ENCODE assay signal across 11 cellular contexts in the genomic region with DNA sequence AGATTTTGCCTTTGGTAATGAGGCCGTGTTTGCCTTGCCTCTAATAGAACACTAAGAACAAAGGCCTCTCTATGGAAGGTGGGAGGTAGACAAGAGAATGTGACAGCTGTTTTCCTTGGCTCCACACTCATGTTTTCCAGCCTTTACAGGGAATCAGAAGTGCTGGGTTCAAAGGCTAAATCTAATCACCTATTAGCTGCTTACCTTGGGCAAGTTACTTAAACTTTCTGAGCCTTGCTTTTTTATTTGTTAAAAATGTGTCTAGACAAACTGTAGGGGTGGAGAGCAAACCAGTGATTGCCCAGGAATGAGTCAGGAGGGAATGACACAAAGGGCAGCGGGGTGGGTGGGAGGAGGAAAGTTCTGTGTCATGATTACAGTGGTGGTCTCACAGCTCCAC.
DNase-seq lines count a peak whose midpoint lies in the region; FAIRE-seq and TF ChIP-seq lines count a peak whose summit lies in the region.
"Had no signal": no experiment of that assay in that cellular context is flagged by ENCODE, and none has a peak within 500 bp of the region (broad histone marks: within the 10 kb centered on the region; RNA-seq: fewer than 3 reads in every experiment).

No MANE protein-coding gene starts in this region.

- H3K4me1 ChIP-seq in H1 (replicated peaks in 1 of 4; ENCODE audit: control insufficient read depth in 3 of 4, insufficient read depth in 4 of 4, low read length in 3 of 4) = no peaks in the 10 kb centered on the region
- H3K4me1 ChIP-seq: parathyroid adenoma had no signal

- no peak overlapping the region for H3K18ac ChIP-seq in H1 (ENCODE audit: extremely low read depth, low read length)

- no peaks in the 10 kb centered on the region; the same call in 1 of the 2 replicates for H3K23me2 ChIP-seq in H1 (ENCODE audit: low read depth, low read length)

- TF ChIP-seq CTCF in H1 (IDR thresholded peaks at IDR 0.05; ENCODE audit: control extremely low read depth in 1 of 3, insufficient read depth in 1 of 3, low read depth in 1 of 3, low read length in 3 of 3) (no peak), nephron (IDR thresholded peaks at IDR 0.05; ENCODE audit: unreplicated experiment in 3 of 3) (no peak)

- no peaks in the 10 kb centered on the region for H4K20me1 ChIP-seq in H1 (replicated peaks in 1 of 2; ENCODE audit: control insufficient read depth in 1 of 2, insufficient read depth in 2 of 2, low read length in 2 of 2)

- H3K36me3 Mint-ChIP-seq in nephron (ENCODE audit: low read depth) = no peaks in the 10 kb centered on the region

- H2BK12ac ChIP-seq in H1 (ENCODE audit: low read depth, low read length) = no peak overlapping the region

- no peak for TF ChIP-seq POLR2A in H1 (IDR thresholded peaks at IDR 0.05; ENCODE audit: control extremely low read depth in 1 of 2, low read depth in 2 of 2, low read length in 2 of 2)

- no peak overlapping the region for H2BK5ac ChIP-seq in H1 (ENCODE audit: low read depth, low read length)

- H2AFZ ChIP-seq in H1 (ENCODE audit: low read length) = 0 out of 2 replicates have a peak overlapping the region, but pooled peaks have one; percentile 59
- H2AFZ ChIP-seq: parathyroid adenoma had no signal

- no peak overlapping the region for H4K91ac ChIP-seq in H1 (replicated peaks; ENCODE audit: insufficient read length, low read length)

- no peaks in the 10 kb centered on the region for H3K79me1 ChIP-seq in H1 (ENCODE audit: low read depth, low read length)

- no peak overlapping the region for H2BK15ac ChIP-seq in H1 (ENCODE audit: low read length)

- POLR2A ChIA-PET in H1 (lab: Charles Lee; ENCODE audit: partially characterized antibody) = no interaction called here

- H3K14ac ChIP-seq in H1 (ENCODE audit: insufficient read length) = no peak overlapping the region

- H3K4me1 Mint-ChIP-seq in nephron = peaks cover 13% of the 10 kb centered on the region

- H3K23ac ChIP-seq in H1 (ENCODE audit: insufficient read length) = no peak overlapping the region

- peaks cover 8% of the 10 kb centered on the region for H3K27me3 Mint-ChIP-seq in nephron (ENCODE audit: low read depth)

- no peak overlapping the region for H3K4me2 ChIP-seq in H1 (ENCODE audit: insufficient read depth in 1 of 2, low read depth in 2 of 2, low read length in 2 of 2)

- no peak for TF ChIP-seq EP300 in H1 (IDR thresholded peaks at IDR 0.05; ENCODE audit: borderline replicate concordance in 1 of 2, low read depth in 2 of 2, low read length in 2 of 2)

- no peak for FAIRE-seq in H1 (lab: Jason Lieb, UNC)

- no peak overlapping the region for H4K5ac ChIP-seq in H1 (ENCODE audit: insufficient read length, low read depth, low read length)

- H2AK5ac ChIP-seq in H1 (ENCODE audit: low read depth, low read length) = no peak overlapping the region

- peak overlapping the region; percentile 42 to 78 (median 70) for H3K27ac Mint-ChIP-seq in nephron

- no peaks in the 10 kb centered on the region for H3K9me3 ChIP-seq in H1 (ENCODE audit: insufficient read depth in 2 of 2, low read depth in 1 of 2, low read length in 1 of 2)

- H3K9me3 Mint-ChIP-seq in nephron = no peaks in the 10 kb centered on the region

- no peak for TF ChIP-seq RAD21 in H1 (IDR thresholded peaks at IDR 0.05 in 1 of 2, conservative IDR thresholded peaks at IDR 0.05 in 1 of 2; ENCODE audit: low read depth in 2 of 2, low read length in 2 of 2)

- no peak overlapping the region for H3K4ac ChIP-seq in H1 (replicated peaks; ENCODE audit: insufficient read length, low read depth, low read length)

- H3K56ac ChIP-seq in H1 (replicated peaks; ENCODE audit: insufficient read length, low read depth, low read length) = no peak overlapping the region

- H3K27me3 ChIP-seq in H1 (replicated peaks in 1 of 4; ENCODE audit: control insufficient read depth in 3 of 4, extremely low read depth in 1 of 4, insufficient read depth in 3 of 4, low read length in 3 of 4) = no peaks in the 10 kb centered on the region

- H3K27ac ChIP-seq in H1 (ENCODE audit: low read depth, low read length) = no peak overlapping the region
- H3K27ac ChIP-seq: parathyroid adenoma had no signal

- DNase-seq in NCI-H1436 treated with DMSO at 0.1 percent for 48 hours (lab: John Stamatoyannopoulos, UW) = peak; percentile 50
- no peak for DNase-seq in NCI-H1436 (lab: John Stamatoyannopoulos, UW)
- DNase-seq in M059J (ENCODE audit: low read depth) = peak; percentile 66
- DNase-seq in H1 (ENCODE audit: low read depth in 1 of 2, low spot score in 2 of 2) = no peak
- DNase-seq in DMS 273 treated with DMSO at 0.1 percent for 48 hours (lab: John Stamatoyannopoulos, UW) = no peak
- DNase-seq in ureter (ENCODE audit: low spot score) = no peak
- no peak for DNase-seq in NCI-H510A (lab: John Stamatoyannopoulos, UW)
- DNase-seq: effector CD8-positive, alpha-beta T cell; NCI-H2227 treated with DMSO at 0.1 percent for 48 hours had no signal

- H3K4me3 Mint-ChIP-seq in nephron = no peak overlapping the region

- WGBS in H1 (ENCODE audit: extremely low coverage in 1 of 2, insufficient coverage in 1 of 2, insufficient read length in 1 of 2, insufficient replicate concordance in 2 of 2, low coverage in 1 of 2, low lambda C conversion rate in 2 of 2, missing lambda C conversion rate in 1 of 2), 2 experiments = 93% methylated on average over 2 of the region's 2 CpGs; no CpG with 5 or more reads in 1 of the 2 experiments

- CTCF ChIA-PET in H1 (lab: Charles Lee; ENCODE audit: partially characterized antibody) = interaction anchor here (1.2 to 2.3 kb wide), 8 partner anchors 9 to 674 kb away, joined by 3 to 9 read pairs (median 5); no protein-coding TSS in a partner anchor

- no peak overlapping the region for H3K9ac ChIP-seq in H1 (replicated peaks in 1 of 4; ENCODE audit: extremely low read depth in 1 of 4, low read depth in 3 of 4, low read length in 3 of 4)
- H3K9ac ChIP-seq: parathyroid adenoma had no signal

- no peak overlapping the region for H4K8ac ChIP-seq in H1 (ENCODE audit: extremely low read depth, insufficient read depth, low read length)

- no peaks in the 10 kb centered on the region for H3K36me3 ChIP-seq in H1 (ENCODE audit: control insufficient read depth in 2 of 4, insufficient read depth in 4 of 4, low read length in 3 of 4)

- no peak overlapping the region for H2BK120ac ChIP-seq in H1 (replicated peaks; ENCODE audit: low read depth, low read length)

- no peak overlapping the region for H2BK20ac ChIP-seq in H1 (ENCODE audit: low read length)

- H3K79me2 ChIP-seq in H1 (ENCODE audit: control insufficient read depth in 1 of 2, insufficient read depth in 2 of 2, low read length in 2 of 2) = no peaks in the 10 kb centered on the region
- H3K79me2 ChIP-seq: parathyroid adenoma had no signal

- no peak overlapping the region for H3K4me3 ChIP-seq in H1 (ENCODE audit: extremely low read depth in 1 of 4, insufficient read depth in 2 of 4, low read depth in 3 of 4, low read length in 4 of 4)

TF ChIP-seq in H1, 55 proteins besides CTCF, POLR2A, EP300 and RAD21:
- TF ChIP-seq GTF2F1 (IDR thresholded peaks at IDR 0.05; ENCODE audit: borderline replicate concordance, low read depth, low read length) = no peak
- no peak for TF ChIP-seq SRF (IDR thresholded peaks at IDR 0.05; ENCODE audit: low read depth, low read length)
- TF ChIP-seq KDM4A (IDR thresholded peaks at IDR 0.05; ENCODE audit: low read depth, low read length, severe bottlenecking) = no peak
- no peak for TF ChIP-seq HDAC2 (IDR thresholded peaks at IDR 0.05; ENCODE audit: borderline replicate concordance in 1 of 2, low read depth in 2 of 2, low read length in 2 of 2)
- TF ChIP-seq RFX5 (IDR thresholded peaks at IDR 0.05; ENCODE audit: borderline replicate concordance, low read depth, low read length) = no peak
- TF ChIP-seq SUZ12 (IDR thresholded peaks at IDR 0.05; ENCODE audit: low read length) = no peak
- TF ChIP-seq CHD1 (IDR thresholded peaks at IDR 0.05; ENCODE audit: low read depth, low read length) = no peak
- no peak for TF ChIP-seq RXRA (IDR thresholded peaks at IDR 0.05; ENCODE audit: insufficient read depth, low read depth, low read length)
- TF ChIP-seq TEAD4 (IDR thresholded peaks at IDR 0.05; ENCODE audit: low read depth, low read length) = no peak
- TF ChIP-seq, protein P1, sequence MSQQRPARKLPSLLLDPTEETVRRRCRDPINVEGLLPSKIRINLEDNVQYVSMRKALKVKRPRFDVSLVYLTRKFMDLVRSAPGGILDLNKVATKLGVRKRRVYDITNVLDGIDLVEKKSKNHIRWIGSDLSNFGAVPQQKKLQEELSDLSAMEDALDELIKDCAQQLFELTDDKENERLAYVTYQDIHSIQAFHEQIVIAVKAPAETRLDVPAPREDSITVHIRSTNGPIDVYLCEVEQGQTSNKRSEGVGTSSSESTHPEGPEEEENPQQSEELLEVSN (IDR thresholded peaks at IDR 0.05) = no peak
- no peak for TF ChIP-seq SIN3A (conservative IDR thresholded peaks at IDR 0.05 in 1 of 2, IDR thresholded peaks at IDR 0.05 in 1 of 2; ENCODE audit: low read depth in 1 of 2, low read length in 2 of 2)
- no peak for TF ChIP-seq PHF8 (conservative IDR thresholded peaks at IDR 0.05; ENCODE audit: low read depth, low read length)
- TF ChIP-seq RBBP5 (IDR thresholded peaks at IDR 0.05; ENCODE audit: borderline replicate concordance, low read depth, low read length) = no peak
- TF ChIP-seq, protein P2, sequence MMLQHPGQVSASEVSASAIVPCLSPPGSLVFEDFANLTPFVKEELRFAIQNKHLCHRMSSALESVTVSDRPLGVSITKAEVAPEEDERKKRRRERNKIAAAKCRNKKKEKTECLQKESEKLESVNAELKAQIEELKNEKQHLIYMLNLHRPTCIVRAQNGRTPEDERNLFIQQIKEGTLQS (IDR thresholded peaks at IDR 0.05; ENCODE audit: insufficient read depth, low read depth, low read length) = no peak
- TF ChIP-seq CBX5 (IDR thresholded peaks at IDR 0.05; ENCODE audit: low read depth, low read length) = no peak
- no peak for TF ChIP-seq JUND (IDR thresholded peaks at IDR 0.05; ENCODE audit: low read length)
- no peak for TF ChIP-seq RNF2 (IDR thresholded peaks at IDR 0.05; ENCODE audit: borderline replicate concordance, low read depth, low read length, missing control alignments, poor library complexity, severe bottlenecking)
TF ChIP-seq in H1: peak in this region for 0.

Comparison
In these comparisons a context has a peak if more than half of its experiments do, and no peak if none do; other contexts are left out.
1. DNase-seq: peak in NCI-H1436 treated with DMSO at 0.1 percent for 48 hours (single experiment) and M059J (single experiment); none in NCI-H1436 (single experiment), H1 (0 of 2), DMS 273 treated with DMSO at 0.1 percent for 48 hours (single experiment), ureter (single experiment) and NCI-H510A (single experiment).